Comparison of ENCODE assay signal across 5 cellular contexts in genomic region chr7:140882834-140883233, GRCh38. TPM values are rescaled to one million over a fixed set of nuclear protein-coding genes. Genes with fewer than 3 reads are reported as not detected.
DNase-seq lines count a peak whose midpoint lies in the region; ATAC-seq, FAIRE-seq and TF ChIP-seq lines count a peak whose summit lies in the region.
"Not testable (repeated sequence)": the region's sequence is repeated elsewhere in the genome, so short reads cannot be mapped to it uniquely, and the experiment has no call there.

No MANE protein-coding gene starts in this region.

- H3K36me3 Mint-ChIP-seq in activated B cell treated with CpG ODN at 0.5 μM for 24 hours (ENCODE audit: low read depth) = peaks cover 14% of the 10 kb centered on the region

- H4K20me1 ChIP-seq in Karpas-422 (ENCODE audit: insufficient read depth, low read depth, low read length) = not testable (repeated sequence)
- H4K20me1 ChIP-seq in hepatocyte (ENCODE audit: insufficient read depth, poor library complexity, severe bottlenecking) (peaks cover 16% of the 10 kb centered on the region), osteoblast (ENCODE audit: insufficient read depth, low read length) (peaks cover 58% of the 10 kb centered on the region)

- intact Hi-C loops in activated B cell treated with CpG ODN at 0.5 μM for 24 hours (cut with micrococcal nuclease) = not testable (repeated sequence)

- not testable (repeated sequence) for H3K9me3 Mint-ChIP-seq in activated B cell treated with CpG ODN at 0.5 μM for 24 hours

- DNase-seq in A549 (ENCODE audit: low read depth in 1 of 2, low spot score in 1 of 2); Karpas-422; activated B cell treated with CpG ODN at 0.5 μM for 24 hours; hepatocyte (ENCODE audit: low spot score): not testable (repeated sequence)
- peak; percentile 41 for DNase-seq in osteoblast (ENCODE audit: insufficient read length, low spot score, missing footprints)

- not testable (repeated sequence) for H3K9me3 ChIP-seq in A549; Karpas-422 (ENCODE audit: low read length); hepatocyte (ENCODE audit: low read depth); osteoblast (ENCODE audit: low read depth, low read length)

- not testable (repeated sequence) for H3K9me2 ChIP-seq in Karpas-422 (replicated peaks; ENCODE audit: insufficient read depth, low read length); hepatocyte (replicated peaks; ENCODE audit: insufficient read depth)

- H3K4me1 Mint-ChIP-seq in activated B cell treated with CpG ODN at 0.5 μM for 24 hours = peaks cover 63% of the 10 kb centered on the region

- H3K27me3 Mint-ChIP-seq in activated B cell treated with CpG ODN at 0.5 μM for 24 hours = not testable (repeated sequence)

- not testable (repeated sequence) for H3K36me3 ChIP-seq in Karpas-422 (ENCODE audit: insufficient read depth, low read length); hepatocyte (replicated peaks; ENCODE audit: insufficient read depth, low read depth); osteoblast (ENCODE audit: insufficient read depth, low read length)

- H3K4me2 ChIP-seq in A549; hepatocyte; osteoblast (ENCODE audit: insufficient read depth, low read length): not testable (repeated sequence)
- peak overlapping the region; percentile 56 for H3K4me2 ChIP-seq in Karpas-422 (ENCODE audit: low read depth, low read length, poor library complexity, severe bottlenecking)

- not testable (repeated sequence) for H3K4me1 ChIP-seq in A549; hepatocyte (ENCODE audit: insufficient read depth); osteoblast (ENCODE audit: insufficient read depth, low read length)
- H3K4me1 ChIP-seq in Karpas-422 (ENCODE audit: low read length) = peaks cover 41% of the 10 kb centered on the region

- CTCF ChIA-PET in A549 (lab: Yijun Ruan, JAX) = interaction anchor here (1.4 kb wide), 1 partner anchor 18 kb away, joined by 4 read pairs; no protein-coding TSS in a partner anchor
- CTCF ChIA-PET in activated B cell treated with CpG ODN at 0.5 μM for 24 hours (lab: Charles Lee) = not testable (repeated sequence)

- not testable (repeated sequence) for H3K4me3 ChIP-seq in A549; Karpas-422 (ENCODE audit: low read length); hepatocyte; osteoblast (ENCODE audit: insufficient read depth, low read length)

- TF ChIP-seq POLR2A in A549 (IDR thresholded peaks at IDR 0.05; ENCODE audit: low read length) = not testable (repeated sequence)

- not testable (repeated sequence) for H3K27ac ChIP-seq in A549; osteoblast (ENCODE audit: low read depth, low read length)
- H3K27ac ChIP-seq in Karpas-422 (ENCODE audit: low read length) (peak overlapping the region; percentile 83), hepatocyte (peak overlapping the region; percentile 31)

- TF ChIP-seq EP300 in A549 (IDR thresholded peaks at IDR 0.05) = not testable (repeated sequence)

- not testable (repeated sequence) for H3K27me3 ChIP-seq in Karpas-422 (ENCODE audit: low read length); hepatocyte; osteoblast (ENCODE audit: insufficient read depth, low read length)

- not testable (repeated sequence) for ATAC-seq in A549; activated B cell treated with CpG ODN at 0.5 μM for 24 hours (ENCODE audit: low read depth)

- not testable (repeated sequence) for TF ChIP-seq CTCF in A549 (IDR thresholded peaks at IDR 0.05); activated B cell treated with CpG ODN at 0.5 μM for 24 hours (IDR thresholded peaks at IDR 0.05); hepatocyte (IDR thresholded peaks at IDR 0.05; ENCODE audit: poor library complexity); osteoblast (IDR thresholded peaks at IDR 0.05; ENCODE audit: extremely low read depth, low read depth, low read length)

- peaks cover 99% of the 10 kb centered on the region for H3K79me2 ChIP-seq in Karpas-422 (ENCODE audit: low read length)
- H3K79me2 ChIP-seq in hepatocyte = peaks cover 100% of the 10 kb centered on the region
- peaks cover 81% of the 10 kb centered on the region for H3K79me2 ChIP-seq in osteoblast (ENCODE audit: insufficient read depth, low read length)

- H2AFZ ChIP-seq in Karpas-422 (ENCODE audit: low read length); hepatocyte; osteoblast (ENCODE audit: low read length): not testable (repeated sequence)

- 98% methylated on average over 2 of the region's 2 CpGs for WGBS in A549 (ENCODE audit: missing lambda C conversion rate)
- WGBS in hepatocyte (ENCODE audit: low lambda C conversion rate, missing lambda C conversion rate) = 96% methylated on average over 2 of the region's 2 CpGs

- H3K27ac Mint-ChIP-seq in activated B cell treated with CpG ODN at 0.5 μM for 24 hours = peak overlapping the region; percentile 36

- not testable (repeated sequence) for H3K9ac ChIP-seq in Karpas-422 (ENCODE audit: low read length)

- not testable (repeated sequence) for H3K4me3 Mint-ChIP-seq in activated B cell treated with CpG ODN at 0.5 μM for 24 hours

- not testable (repeated sequence) for TF ChIP-seq RAD21 in A549 (conservative IDR thresholded peaks at IDR 0.05 in 1 of 2, IDR thresholded peaks at IDR 0.05 in 1 of 2)

- POLR2A ChIA-PET in A549 (lab: Yijun Ruan, JAX); activated B cell treated with CpG ODN at 0.5 μM for 24 hours (lab: Charles Lee): not testable (repeated sequence)

- FAIRE-seq in A549 (lab: Jason Lieb, UNC) = not testable (repeated sequence)

TF ChIP-seq in A549, 52 proteins besides CTCF, POLR2A, EP300 and RAD21:
- TF ChIP-seq ZC3H11A (IDR thresholded peaks at IDR 0.05) = peak; percentile 43; the same call in 1 of the 2 replicates

RNA-seq across cellular contexts. Expression of gene BRAF, which starts 41.9 kb away (rescaled TPM):
- polyA plus RNA-seq in A549 (2011; rRNA removed) = 16.9 and 19.7 TPM in 2 replicates
- polyA plus RNA-seq in A549 (2012; cell fraction: cytosol; rRNA removed) = 2.4 and 3.1 TPM in 2 replicates
- 2.6 and 3.9 TPM in 2 replicates for polyA plus RNA-seq in A549 (2012; cell fraction: nucleus; rRNA removed)
- 5.9 to 6.1 TPM (median 6.0 TPM) in 3 replicates for polyA plus RNA-seq in A549 (2017; fragmentation: RNase III; extraction: RNeasy Plus Mini Kit Qiagen cat#74134 plus additional on column Dnase treatment)
- 36.1 and 40.1 TPM in 2 replicates for polyA minus RNA-seq in A549 (2011; rRNA and poly(A)+ RNA removed)
- total RNA-seq in Karpas-422 (2014; rRNA removed; shearing (Covaris generic); ENCODE audit: low replicate concordance) = 53.5 and 72.6 TPM in 2 replicates
- total RNA-seq in activated B cell treated with CpG ODN at 0.5 μM for 24 hours = 58.3 and 65.4 TPM in 2 replicates
- 38.5 and 42.0 TPM in 2 replicates for total RNA-seq in hepatocyte
- 14.0 and 16.4 TPM in 2 replicates for polyA plus RNA-seq in hepatocyte
- total RNA-seq in osteoblast = 30.0 and 31.2 TPM in 2 replicates
